Comparison of ENCODE assay signal across 1 cellular context in the genomic region with DNA sequence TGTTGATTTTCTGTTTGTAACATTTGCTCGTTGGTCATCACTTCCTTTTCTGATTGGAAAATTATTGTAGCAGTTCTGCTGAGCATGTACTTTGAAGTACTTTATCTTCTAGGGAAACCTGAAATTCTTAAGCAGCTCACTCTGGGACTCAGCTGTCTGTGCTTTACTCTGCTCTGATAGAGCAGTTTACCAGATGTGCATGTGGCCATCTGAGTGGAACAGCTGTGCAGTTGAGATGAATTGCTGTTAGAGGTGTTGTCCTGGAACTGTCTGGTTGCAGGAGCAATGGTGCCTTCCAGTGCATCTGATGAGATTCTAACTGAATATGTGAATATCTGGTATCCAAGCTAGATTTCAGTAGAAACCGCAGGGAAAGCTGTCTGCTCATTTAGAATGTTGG.
TF ChIP-seq lines count a peak whose summit lies in the region.

No MANE protein-coding gene starts in this region.

TF ChIP-seq in K562, 482 proteins besides CTCF, POLR2A, EP300 and RAD21 (continues in another document):
- no peak for TF ChIP-seq FIP1L1 (IDR thresholded peaks at IDR 0.05; ENCODE audit: low read depth, low read length, poor library complexity, severe bottlenecking)
- no peak for TF ChIP-seq STAG1 (CRISPR knock-in tag; IDR thresholded peaks at IDR 0.05; ENCODE audit: borderline replicate concordance)
- TF ChIP-seq TARDBP (IDR thresholded peaks at IDR 0.05), result no peak
- TF ChIP-seq CBFA2T2 (conservative IDR thresholded peaks at IDR 0.05), result peak; percentile 59
- no peak for TF ChIP-seq DDX20 (tag; IDR thresholded peaks at IDR 0.05; ENCODE audit: low read depth)
- no peak for TF ChIP-seq ZNF445 (CRISPR knock-in tag; IDR thresholded peaks at IDR 0.05; ENCODE audit: low read depth)
- TF ChIP-seq, protein P1, sequence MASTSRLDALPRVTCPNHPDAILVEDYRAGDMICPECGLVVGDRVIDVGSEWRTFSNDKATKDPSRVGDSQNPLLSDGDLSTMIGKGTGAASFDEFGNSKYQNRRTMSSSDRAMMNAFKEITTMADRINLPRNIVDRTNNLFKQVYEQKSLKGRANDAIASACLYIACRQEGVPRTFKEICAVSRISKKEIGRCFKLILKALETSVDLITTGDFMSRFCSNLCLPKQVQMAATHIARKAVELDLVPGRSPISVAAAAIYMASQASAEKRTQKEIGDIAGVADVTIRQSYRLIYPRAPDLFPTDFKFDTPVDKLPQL (IDR thresholded peaks at IDR 0.05; ENCODE audit: extremely low read depth, insufficient read length), result no peak
- no peak for TF ChIP-seq ZFP30 (CRISPR knock-in tag; IDR thresholded peaks at IDR 0.05; ENCODE audit: borderline replicate concordance)
- no peak for TF ChIP-seq ZNF24 (IDR thresholded peaks at IDR 0.05)
- TF ChIP-seq U2AF1 (optimal IDR thresholded peaks at IDR 0.05; ENCODE audit: low read depth, low read length), result no peak
- TF ChIP-seq, protein P2, sequence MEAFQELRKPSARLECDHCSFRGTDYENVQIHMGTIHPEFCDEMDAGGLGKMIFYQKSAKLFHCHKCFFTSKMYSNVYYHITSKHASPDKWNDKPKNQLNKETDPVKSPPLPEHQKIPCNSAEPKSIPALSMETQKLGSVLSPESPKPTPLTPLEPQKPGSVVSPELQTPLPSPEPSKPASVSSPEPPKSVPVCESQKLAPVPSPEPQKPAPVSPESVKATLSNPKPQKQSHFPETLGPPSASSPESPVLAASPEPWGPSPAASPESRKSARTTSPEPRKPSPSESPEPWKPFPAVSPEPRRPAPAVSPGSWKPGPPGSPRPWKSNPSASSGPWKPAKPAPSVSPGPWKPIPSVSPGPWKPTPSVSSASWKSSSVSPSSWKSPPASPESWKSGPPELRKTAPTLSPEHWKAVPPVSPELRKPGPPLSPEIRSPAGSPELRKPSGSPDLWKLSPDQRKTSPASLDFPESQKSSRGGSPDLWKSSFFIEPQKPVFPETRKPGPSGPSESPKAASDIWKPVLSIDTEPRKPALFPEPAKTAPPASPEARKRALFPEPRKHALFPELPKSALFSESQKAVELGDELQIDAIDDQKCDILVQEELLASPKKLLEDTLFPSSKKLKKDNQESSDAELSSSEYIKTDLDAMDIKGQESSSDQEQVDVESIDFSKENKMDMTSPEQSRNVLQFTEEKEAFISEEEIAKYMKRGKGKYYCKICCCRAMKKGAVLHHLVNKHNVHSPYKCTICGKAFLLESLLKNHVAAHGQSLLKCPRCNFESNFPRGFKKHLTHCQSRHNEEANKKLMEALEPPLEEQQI (IDR thresholded peaks at IDR 0.05), result no peak
- no peak for TF ChIP-seq KAT2B (IDR thresholded peaks at IDR 0.05; ENCODE audit: low read depth, low read length)
- no peak for TF ChIP-seq ZNF785 (CRISPR knock-in tag; IDR thresholded peaks at IDR 0.05)
- peak; percentile 51; the same call in 1 of the 2 replicates for TF ChIP-seq TAL1 (IDR thresholded peaks at IDR 0.05)
- no peak for TF ChIP-seq KLF1 (tag; IDR thresholded peaks at IDR 0.05)
- TF ChIP-seq CBFA2T3 (IDR thresholded peaks at IDR 0.05), result peak; percentile 70
- no peak for TF ChIP-seq ZNF384 (IDR thresholded peaks at IDR 0.05; ENCODE audit: low read depth, low read length)
- no peak for TF ChIP-seq RBFOX2 (IDR thresholded peaks at IDR 0.05; ENCODE audit: low read depth, low read length)
- TF ChIP-seq, protein P3, sequence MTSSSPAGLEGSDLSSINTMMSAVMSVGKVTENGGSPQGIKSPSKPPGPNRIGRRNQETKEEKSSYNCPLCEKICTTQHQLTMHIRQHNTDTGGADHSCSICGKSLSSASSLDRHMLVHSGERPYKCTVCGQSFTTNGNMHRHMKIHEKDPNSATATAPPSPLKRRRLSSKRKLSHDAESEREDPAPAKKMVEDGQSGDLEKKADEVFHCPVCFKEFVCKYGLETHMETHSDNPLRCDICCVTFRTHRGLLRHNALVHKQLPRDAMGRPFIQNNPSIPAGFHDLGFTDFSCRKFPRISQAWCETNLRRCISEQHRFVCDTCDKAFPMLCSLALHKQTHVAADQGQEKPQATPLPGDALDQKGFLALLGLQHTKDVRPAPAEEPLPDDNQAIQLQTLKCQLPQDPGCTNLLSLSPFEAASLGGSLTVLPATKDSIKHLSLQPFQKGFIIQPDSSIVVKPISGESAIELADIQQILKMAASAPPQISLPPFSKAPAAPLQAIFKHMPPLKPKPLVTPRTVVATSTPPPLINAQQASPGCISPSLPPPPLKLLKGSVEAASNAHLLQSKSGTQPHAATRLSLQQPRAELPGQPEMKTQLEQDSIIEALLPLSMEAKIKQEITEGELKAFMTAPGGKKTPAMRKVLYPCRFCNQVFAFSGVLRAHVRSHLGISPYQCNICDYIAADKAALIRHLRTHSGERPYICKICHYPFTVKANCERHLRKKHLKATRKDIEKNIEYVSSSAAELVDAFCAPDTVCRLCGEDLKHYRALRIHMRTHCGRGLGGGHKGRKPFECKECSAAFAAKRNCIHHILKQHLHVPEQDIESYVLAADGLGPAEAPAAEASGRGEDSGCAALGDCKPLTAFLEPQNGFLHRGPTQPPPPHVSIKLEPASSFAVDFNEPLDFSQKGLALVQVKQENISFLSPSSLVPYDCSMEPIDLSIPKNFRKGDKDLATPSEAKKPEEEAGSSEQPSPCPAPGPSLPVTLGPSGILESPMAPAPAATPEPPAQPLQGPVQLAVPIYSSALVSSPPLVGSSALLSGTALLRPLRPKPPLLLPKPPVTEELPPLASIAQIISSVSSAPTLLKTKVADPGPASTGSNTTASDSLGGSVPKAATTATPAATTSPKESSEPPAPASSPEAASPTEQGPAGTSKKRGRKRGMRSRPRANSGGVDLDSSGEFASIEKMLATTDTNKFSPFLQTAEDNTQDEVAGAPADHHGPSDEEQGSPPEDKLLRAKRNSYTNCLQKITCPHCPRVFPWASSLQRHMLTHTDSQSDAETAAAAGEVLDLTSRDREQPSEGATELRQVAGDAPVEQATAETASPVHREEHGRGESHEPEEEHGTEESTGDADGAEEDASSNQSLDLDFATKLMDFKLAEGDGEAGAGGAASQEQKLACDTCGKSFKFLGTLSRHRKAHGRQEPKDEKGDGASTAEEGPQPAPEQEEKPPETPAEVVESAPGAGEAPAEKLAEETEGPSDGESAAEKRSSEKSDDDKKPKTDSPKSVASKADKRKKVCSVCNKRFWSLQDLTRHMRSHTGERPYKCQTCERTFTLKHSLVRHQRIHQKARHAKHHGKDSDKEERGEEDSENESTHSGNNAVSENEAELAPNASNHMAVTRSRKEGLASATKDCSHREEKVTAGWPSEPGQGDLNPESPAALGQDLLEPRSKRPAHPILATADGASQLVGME (CRISPR knock-in tag; IDR thresholded peaks at IDR 0.05), result no peak
- TF ChIP-seq TEAD4 (IDR thresholded peaks at IDR 0.05; ENCODE audit: low read length), result peak; percentile 25; the same call in 1 of the 2 replicates
- TF ChIP-seq TEAD4 (CRISPR knock-in tag; IDR thresholded peaks at IDR 0.05; ENCODE audit: borderline replicate concordance), result no peak
- no peak for TF ChIP-seq TRIM28 (IDR thresholded peaks at IDR 0.05)
- TF ChIP-seq, protein P4, sequence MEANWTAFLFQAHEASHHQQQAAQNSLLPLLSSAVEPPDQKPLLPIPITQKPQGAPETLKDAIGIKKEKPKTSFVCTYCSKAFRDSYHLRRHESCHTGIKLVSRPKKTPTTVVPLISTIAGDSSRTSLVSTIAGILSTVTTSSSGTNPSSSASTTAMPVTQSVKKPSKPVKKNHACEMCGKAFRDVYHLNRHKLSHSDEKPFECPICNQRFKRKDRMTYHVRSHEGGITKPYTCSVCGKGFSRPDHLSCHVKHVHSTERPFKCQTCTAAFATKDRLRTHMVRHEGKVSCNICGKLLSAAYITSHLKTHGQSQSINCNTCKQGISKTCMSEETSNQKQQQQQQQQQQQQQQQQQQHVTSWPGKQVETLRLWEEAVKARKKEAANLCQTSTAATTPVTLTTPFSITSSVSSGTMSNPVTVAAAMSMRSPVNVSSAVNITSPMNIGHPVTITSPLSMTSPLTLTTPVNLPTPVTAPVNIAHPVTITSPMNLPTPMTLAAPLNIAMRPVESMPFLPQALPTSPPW (CRISPR knock-in tag; IDR thresholded peaks at IDR 0.05), result no peak
- TF ChIP-seq E2F1 (CRISPR knock-in tag; IDR thresholded peaks at IDR 0.05), result no peak
- no peak for TF ChIP-seq NR2C1 (IDR thresholded peaks at IDR 0.05)
- TF ChIP-seq NR2C1 (tag; IDR thresholded peaks at IDR 0.05), result no peak
- 0 out of 2 replicates have a peak, but pooled peaks have one; percentile 32 for TF ChIP-seq TFAP4 (CRISPR knock-in tag; IDR thresholded peaks at IDR 0.05; ENCODE audit: borderline replicate concordance)
- no peak for TF ChIP-seq MECOM (CRISPR knock-in tag; IDR thresholded peaks at IDR 0.05)
- TF ChIP-seq RHOXF2B (CRISPR knock-in tag; conservative IDR thresholded peaks at IDR 0.05), result no peak
- TF ChIP-seq, protein P5, sequence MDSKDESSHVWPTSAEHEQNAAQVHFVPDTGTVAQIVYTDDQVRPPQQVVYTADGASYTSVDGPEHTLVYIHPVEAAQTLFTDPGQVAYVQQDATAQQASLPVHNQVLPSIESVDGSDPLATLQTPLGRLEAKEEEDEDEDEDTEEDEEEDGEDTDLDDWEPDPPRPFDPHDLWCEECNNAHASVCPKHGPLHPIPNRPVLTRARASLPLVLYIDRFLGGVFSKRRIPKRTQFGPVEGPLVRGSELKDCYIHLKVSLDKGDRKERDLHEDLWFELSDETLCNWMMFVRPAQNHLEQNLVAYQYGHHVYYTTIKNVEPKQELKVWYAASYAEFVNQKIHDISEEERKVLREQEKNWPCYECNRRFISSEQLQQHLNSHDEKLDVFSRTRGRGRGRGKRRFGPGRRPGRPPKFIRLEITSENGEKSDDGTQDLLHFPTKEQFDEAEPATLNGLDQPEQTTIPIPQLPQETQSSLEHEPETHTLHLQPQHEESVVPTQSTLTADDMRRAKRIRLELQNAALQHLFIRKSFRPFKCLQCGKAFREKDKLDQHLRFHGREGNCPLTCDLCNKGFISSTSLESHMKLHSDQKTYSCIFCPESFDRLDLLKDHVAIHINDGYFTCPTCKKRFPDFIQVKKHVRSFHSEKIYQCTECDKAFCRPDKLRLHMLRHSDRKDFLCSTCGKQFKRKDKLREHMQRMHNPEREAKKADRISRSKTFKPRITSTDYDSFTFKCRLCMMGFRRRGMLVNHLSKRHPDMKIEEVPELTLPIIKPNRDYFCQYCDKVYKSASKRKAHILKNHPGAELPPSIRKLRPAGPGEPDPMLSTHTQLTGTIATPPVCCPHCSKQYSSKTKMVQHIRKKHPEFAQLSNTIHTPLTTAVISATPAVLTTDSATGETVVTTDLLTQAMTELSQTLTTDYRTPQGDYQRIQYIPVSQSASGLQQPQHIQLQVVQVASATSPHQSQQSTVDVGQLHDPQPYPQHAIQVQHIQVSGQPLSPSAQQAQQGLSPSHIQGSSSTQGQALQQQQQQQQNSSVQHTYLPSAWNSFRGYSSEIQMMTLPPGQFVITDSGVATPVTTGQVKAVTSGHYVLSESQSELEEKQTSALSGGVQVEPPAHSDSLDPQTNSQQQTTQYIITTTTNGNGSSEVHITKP (IDR thresholded peaks at IDR 0.05; ENCODE audit: partially characterized antibody), result no peak
- no peak for TF ChIP-seq ARID3A (IDR thresholded peaks at IDR 0.05; ENCODE audit: borderline replicate concordance, low read depth, low read length)
- TF ChIP-seq HMGXB4 (CRISPR knock-in tag; IDR thresholded peaks at IDR 0.05), result no peak
- no peak for TF ChIP-seq SMARCC2 (IDR thresholded peaks at IDR 0.05; ENCODE audit: low read depth)
- TF ChIP-seq JUND (IDR thresholded peaks at IDR 0.05; ENCODE audit: borderline replicate concordance, low read depth, low read length), result no peak
- no peak for TF ChIP-seq JUND (tag; IDR thresholded peaks at IDR 0.05; ENCODE audit: borderline replicate concordance, low read depth, low read length)
- no peak for TF ChIP-seq RBM17 (IDR thresholded peaks at IDR 0.05; ENCODE audit: borderline replicate concordance, low read depth, low read length)
- no peak for TF ChIP-seq ZNF408 (CRISPR knock-in tag; IDR thresholded peaks at IDR 0.05; ENCODE audit: low read depth)
- no peak for TF ChIP-seq MEF2A (IDR thresholded peaks at IDR 0.05; ENCODE audit: control insufficient read depth, low read depth, low read length)
